1 cellular context compared by ENCODE assay signal in the genomic region with DNA sequence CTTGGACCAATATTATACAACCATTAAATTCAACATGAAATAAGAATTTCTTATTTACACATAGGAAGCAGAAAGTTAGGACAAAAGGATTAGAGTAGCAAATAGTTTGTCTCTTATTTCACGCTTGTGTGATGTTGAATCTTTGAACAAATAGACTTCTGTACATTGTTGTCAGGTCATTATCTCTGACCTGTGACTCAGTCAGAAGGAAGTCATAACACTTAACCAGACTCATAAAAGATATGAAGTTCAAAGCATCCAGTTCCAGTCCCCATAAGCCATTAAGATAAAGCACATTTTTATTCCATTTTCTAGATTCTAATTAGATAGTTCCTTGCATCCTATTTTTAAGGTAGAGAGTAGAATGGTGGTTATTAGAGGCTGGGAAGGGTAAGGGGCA.
TF ChIP-seq lines count a peak whose summit lies in the region.

No MANE protein-coding gene starts in this region.

TF ChIP-seq in HepG2, 621 proteins besides CTCF, POLR2A, EP300 and RAD21 (continued from another document and continues in another):
- TF ChIP-seq GABPA (IDR thresholded peaks at IDR 0.05; ENCODE audit: low read depth, low read length) (no peak), GABPA (CRISPR knock-in tag; IDR thresholded peaks at IDR 0.05; ENCODE audit: low read depth) (peak; percentile 39; the same call in 1 of the 2 replicates), GATAD2A (CRISPR knock-in tag; IDR thresholded peaks at IDR 0.05) (peak; percentile 82), ZNF598 (CRISPR knock-in tag; IDR thresholded peaks at IDR 0.05; ENCODE audit: borderline replicate concordance) (no peak), RXRB (CRISPR knock-in tag; IDR thresholded peaks at IDR 0.05; ENCODE audit: borderline replicate concordance) (peak; percentile 46; the same call in 1 of the 2 replicates), ZNF878 (CRISPR knock-in tag; IDR thresholded peaks at IDR 0.05) (0 out of 2 replicates have a peak, but pooled peaks have one; percentile 38), FOXK1 (CRISPR knock-in tag; IDR thresholded peaks at IDR 0.05; ENCODE audit: borderline replicate concordance, low read depth) (peak; percentile 33; the same call in 1 of the 2 replicates), ZKSCAN8 (CRISPR knock-in tag; IDR thresholded peaks at IDR 0.05; ENCODE audit: borderline replicate concordance) (peak; percentile 81; the same call in 1 of the 2 replicates), ZNF768 (CRISPR knock-in tag; IDR thresholded peaks at IDR 0.05) (no peak), RBM39 (IDR thresholded peaks at IDR 0.05; ENCODE audit: low read depth, low read length, poor library complexity, severe bottlenecking) (no peak), JUN (CRISPR knock-in tag; IDR thresholded peaks at IDR 0.05) (0 out of 2 replicates have a peak, but pooled peaks have one; percentile 61), HHEX (CRISPR knock-in tag; IDR thresholded peaks at IDR 0.05) (peak; percentile 97), ASH2L (IDR thresholded peaks at IDR 0.05; ENCODE audit: insufficient read length, low read depth, low read length) (no peak), GATAD1 (CRISPR knock-in tag; IDR thresholded peaks at IDR 0.05) (0 out of 2 replicates have a peak, but pooled peaks have one; percentile 34), RBM22 (optimal IDR thresholded peaks at IDR 0.05; ENCODE audit: low read length) (no peak), CREM (IDR thresholded peaks at IDR 0.05) (peak; percentile 75), CREM (CRISPR knock-in tag; IDR thresholded peaks at IDR 0.05) (no peak), ZC3H13 (CRISPR knock-in tag; IDR thresholded peaks at IDR 0.05) (no peak), JUNB (CRISPR knock-in tag; IDR thresholded peaks at IDR 0.05; ENCODE audit: borderline replicate concordance) (peak; percentile 75; the same call in 1 of the 2 replicates), ETV5 (CRISPR knock-in tag; IDR thresholded peaks at IDR 0.05; ENCODE audit: borderline replicate concordance) (peak; percentile 70; the same call in 1 of the 2 replicates), JUND (CRISPR knock-in tag; IDR thresholded peaks at IDR 0.05) (peak; percentile 55; the same call in 1 of the 2 replicates), THAP11 (CRISPR knock-in tag; IDR thresholded peaks at IDR 0.05) (peak; percentile 37; the same call in 1 of the 2 replicates), ZNF136 (CRISPR knock-in tag; IDR thresholded peaks at IDR 0.05; ENCODE audit: low read depth) (no peak), NFIC (IDR thresholded peaks at IDR 0.05; ENCODE audit: low read length) (peak; percentile 89; the same call in 1 of the 2 replicates), TSC22D2 (CRISPR knock-in tag; IDR thresholded peaks at IDR 0.05; ENCODE audit: borderline replicate concordance) (no peak), FOSL1 (CRISPR knock-in tag; IDR thresholded peaks at IDR 0.05; ENCODE audit: borderline replicate concordance) (peak; percentile 76), NCOA2 (CRISPR knock-in tag; IDR thresholded peaks at IDR 0.05) (peak; percentile 58), ZNF350 (CRISPR knock-in tag; IDR thresholded peaks at IDR 0.05; ENCODE audit: borderline replicate concordance, low read depth) (no peak), RERE (CRISPR knock-in tag; IDR thresholded peaks at IDR 0.05; ENCODE audit: low read depth) (peak; percentile 89), HDAC1 (CRISPR knock-in tag; IDR thresholded peaks at IDR 0.05) (peak; percentile 38; the same call in 1 of the 2 replicates), SAP130 (CRISPR knock-in tag; IDR thresholded peaks at IDR 0.05; ENCODE audit: low read depth) (peak; percentile 64), BHLHE40 (IDR thresholded peaks at IDR 0.05; ENCODE audit: low read length) (0 out of 2 replicates have a peak, but pooled peaks have one; percentile 21), NR2F2 (IDR thresholded peaks at IDR 0.05; ENCODE audit: borderline replicate concordance, low read depth) (peak; percentile 96), TEAD3 (CRISPR knock-in tag; optimal IDR thresholded peaks at IDR 0.05; ENCODE audit: borderline replicate concordance) (peak; percentile 78), ZMYM4 (CRISPR knock-in tag; IDR thresholded peaks at IDR 0.05) (no peak), SOX5 (CRISPR knock-in tag; IDR thresholded peaks at IDR 0.05; ENCODE audit: borderline replicate concordance) (peak; percentile 99), ATF4 (CRISPR knock-in tag; IDR thresholded peaks at IDR 0.05) (peak in 1 of 2 experiments; percentile 53; a peak in 2 of 4 replicates), ZNF792 (CRISPR knock-in tag; IDR thresholded peaks at IDR 0.05) (peak; percentile 72; the same call in 1 of the 2 replicates)
- TF ChIP-seq, protein P1, sequence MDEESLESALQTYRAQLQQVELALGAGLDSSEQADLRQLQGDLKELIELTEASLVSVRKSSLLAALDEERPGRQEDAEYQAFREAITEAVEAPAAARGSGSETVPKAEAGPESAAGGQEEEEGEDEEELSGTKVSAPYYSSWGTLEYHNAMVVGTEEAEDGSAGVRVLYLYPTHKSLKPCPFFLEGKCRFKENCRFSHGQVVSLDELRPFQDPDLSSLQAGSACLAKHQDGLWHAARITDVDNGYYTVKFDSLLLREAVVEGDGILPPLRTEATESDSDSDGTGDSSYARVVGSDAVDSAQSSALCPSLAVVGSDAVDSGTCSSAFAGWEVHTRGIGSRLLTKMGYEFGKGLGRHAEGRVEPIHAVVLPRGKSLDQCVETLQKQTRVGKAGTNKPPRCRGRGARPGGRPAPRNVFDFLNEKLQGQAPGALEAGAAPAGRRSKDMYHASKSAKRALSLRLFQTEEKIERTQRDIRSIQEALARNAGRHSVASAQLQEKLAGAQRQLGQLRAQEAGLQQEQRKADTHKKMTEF (CRISPR knock-in tag; IDR thresholded peaks at IDR 0.05), result peak; percentile 80
- TF ChIP-seq, protein P2, sequence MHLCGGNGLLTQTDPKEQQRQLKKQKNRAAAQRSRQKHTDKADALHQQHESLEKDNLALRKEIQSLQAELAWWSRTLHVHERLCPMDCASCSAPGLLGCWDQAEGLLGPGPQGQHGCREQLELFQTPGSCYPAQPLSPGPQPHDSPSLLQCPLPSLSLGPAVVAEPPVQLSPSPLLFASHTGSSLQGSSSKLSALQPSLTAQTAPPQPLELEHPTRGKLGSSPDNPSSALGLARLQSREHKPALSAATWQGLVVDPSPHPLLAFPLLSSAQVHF (CRISPR knock-in tag; IDR thresholded peaks at IDR 0.05), result no peak
- TF ChIP-seq, protein P3, sequence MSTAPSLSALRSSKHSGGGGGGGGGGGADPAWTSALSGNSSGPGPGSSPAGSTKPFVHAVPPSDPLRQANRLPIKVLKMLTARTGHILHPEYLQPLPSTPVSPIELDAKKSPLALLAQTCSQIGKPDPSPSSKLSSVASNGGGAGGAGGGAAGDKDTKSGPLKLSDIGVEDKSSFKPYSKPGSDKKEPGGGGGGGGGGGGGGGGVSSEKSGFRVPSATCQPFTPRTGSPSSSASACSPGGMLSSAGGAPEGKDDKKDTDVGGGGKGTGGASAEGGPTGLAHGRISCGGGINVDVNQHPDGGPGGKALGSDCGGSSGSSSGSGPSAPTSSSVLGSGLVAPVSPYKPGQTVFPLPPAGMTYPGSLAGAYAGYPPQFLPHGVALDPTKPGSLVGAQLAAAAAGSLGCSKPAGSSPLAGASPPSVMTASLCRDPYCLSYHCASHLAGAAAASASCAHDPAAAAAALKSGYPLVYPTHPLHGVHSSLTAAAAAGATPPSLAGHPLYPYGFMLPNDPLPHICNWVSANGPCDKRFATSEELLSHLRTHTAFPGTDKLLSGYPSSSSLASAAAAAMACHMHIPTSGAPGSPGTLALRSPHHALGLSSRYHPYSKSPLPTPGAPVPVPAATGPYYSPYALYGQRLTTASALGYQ (CRISPR knock-in tag; IDR thresholded peaks at IDR 0.05), result peak; percentile 76; the same call in 1 of the 2 replicates
- TF ChIP-seq, protein P4, sequence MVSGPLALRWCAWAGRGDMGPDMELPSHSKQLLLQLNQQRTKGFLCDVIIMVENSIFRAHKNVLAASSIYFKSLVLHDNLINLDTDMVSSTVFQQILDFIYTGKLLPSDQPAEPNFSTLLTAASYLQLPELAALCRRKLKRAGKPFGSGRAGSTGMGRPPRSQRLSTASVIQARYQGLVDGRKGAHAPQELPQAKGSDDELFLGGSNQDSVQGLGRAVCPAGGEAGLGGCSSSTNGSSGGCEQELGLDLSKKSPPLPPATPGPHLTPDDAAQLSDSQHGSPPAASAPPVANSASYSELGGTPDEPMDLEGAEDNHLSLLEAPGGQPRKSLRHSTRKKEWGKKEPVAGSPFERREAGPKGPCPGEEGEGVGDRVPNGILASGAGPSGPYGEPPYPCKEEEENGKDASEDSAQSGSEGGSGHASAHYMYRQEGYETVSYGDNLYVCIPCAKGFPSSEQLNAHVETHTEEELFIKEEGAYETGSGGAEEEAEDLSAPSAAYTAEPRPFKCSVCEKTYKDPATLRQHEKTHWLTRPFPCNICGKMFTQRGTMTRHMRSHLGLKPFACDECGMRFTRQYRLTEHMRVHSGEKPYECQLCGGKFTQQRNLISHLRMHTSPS (CRISPR knock-in tag; IDR thresholded peaks at IDR 0.05; ENCODE audit: low read depth), result no peak
- TF ChIP-seq, protein P5, sequence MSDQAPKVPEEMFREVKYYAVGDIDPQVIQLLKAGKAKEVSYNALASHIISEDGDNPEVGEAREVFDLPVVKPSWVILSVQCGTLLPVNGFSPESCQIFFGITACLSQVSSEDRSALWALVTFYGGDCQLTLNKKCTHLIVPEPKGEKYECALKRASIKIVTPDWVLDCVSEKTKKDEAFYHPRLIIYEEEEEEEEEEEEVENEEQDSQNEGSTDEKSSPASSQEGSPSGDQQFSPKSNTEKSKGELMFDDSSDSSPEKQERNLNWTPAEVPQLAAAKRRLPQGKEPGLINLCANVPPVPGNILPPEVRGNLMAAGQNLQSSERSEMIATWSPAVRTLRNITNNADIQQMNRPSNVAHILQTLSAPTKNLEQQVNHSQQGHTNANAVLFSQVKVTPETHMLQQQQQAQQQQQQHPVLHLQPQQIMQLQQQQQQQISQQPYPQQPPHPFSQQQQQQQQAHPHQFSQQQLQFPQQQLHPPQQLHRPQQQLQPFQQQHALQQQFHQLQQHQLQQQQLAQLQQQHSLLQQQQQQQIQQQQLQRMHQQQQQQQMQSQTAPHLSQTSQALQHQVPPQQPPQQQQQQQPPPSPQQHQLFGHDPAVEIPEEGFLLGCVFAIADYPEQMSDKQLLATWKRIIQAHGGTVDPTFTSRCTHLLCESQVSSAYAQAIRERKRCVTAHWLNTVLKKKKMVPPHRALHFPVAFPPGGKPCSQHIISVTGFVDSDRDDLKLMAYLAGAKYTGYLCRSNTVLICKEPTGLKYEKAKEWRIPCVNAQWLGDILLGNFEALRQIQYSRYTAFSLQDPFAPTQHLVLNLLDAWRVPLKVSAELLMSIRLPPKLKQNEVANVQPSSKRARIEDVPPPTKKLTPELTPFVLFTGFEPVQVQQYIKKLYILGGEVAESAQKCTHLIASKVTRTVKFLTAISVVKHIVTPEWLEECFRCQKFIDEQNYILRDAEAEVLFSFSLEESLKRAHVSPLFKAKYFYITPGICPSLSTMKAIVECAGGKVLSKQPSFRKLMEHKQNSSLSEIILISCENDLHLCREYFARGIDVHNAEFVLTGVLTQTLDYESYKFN (CRISPR knock-in tag; conservative IDR thresholded peaks at IDR 0.05), result peak; percentile 52
